In the genomic region with DNA sequence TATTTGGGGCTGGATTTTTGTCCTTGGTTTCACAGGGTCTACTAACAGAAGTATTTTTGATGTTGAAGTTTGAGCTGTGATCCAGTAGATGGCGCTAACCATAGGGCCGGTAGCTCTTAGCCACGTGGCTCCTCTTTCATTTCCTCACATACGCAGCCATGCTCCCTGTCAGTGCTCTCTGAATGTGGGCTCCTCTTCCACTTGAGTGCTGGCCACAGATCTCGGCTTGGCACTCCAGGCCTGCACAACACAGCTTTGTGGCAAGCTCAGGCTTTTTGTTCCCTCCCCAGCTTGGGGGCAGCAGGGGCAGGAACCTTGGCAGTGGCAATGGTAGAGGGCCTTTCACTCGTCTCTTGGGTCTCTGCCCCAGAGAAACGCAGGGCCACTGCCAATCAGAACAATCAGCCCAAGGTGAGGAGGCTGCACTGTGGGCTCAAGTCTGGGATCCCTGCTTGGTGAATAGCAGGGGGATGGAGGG, we compare ENCODE assay signal across 8 cellular contexts. TPM values are rescaled to one million over a fixed set of nuclear protein-coding genes. Genes with fewer than 3 reads are reported as not detected.
DNase-seq lines count a peak whose midpoint lies in the region; ATAC-seq, FAIRE-seq and TF ChIP-seq lines count a peak whose summit lies in the region.

No MANE protein-coding gene starts in this region.

- TF ChIP-seq CTCF in Calu3 (IDR thresholded peaks at IDR 0.05; ENCODE audit: unreplicated experiment): peak; percentile 64
- TF ChIP-seq CTCF in bronchial epithelial cell (IDR thresholded peaks at IDR 0.05; ENCODE audit: insufficient read depth, low read length, severe bottlenecking): peak; percentile 85
- peak; percentile 46 for TF ChIP-seq CTCF in lung (IDR thresholded peaks at IDR 0.05; ENCODE audit: control extremely low read depth, extremely low read depth)
- TF ChIP-seq CTCF in lower leg skin (IDR thresholded peaks at IDR 0.05): no peak

- no peak overlapping the region for H3K4me3 Mint-ChIP-seq in Calu3 (ENCODE audit: low read depth, unreplicated experiment)
- H3K4me3 Mint-ChIP-seq in activated T-helper 2 cell treated with anti-CD3 and anti-CD28 coated beads, Interferon-gamma antibody, Interleukin-2, Interleukin-4, amounts not matched to agents 10 μg/mL and 5 μg/mL and 100 μg/mL, durations not matched to agents 14 hours and 24 hours and 36 hours (ENCODE audit: low read depth): no peak overlapping the region

- no peak overlapping the region for H3K27ac Mint-ChIP-seq in Calu3 (ENCODE audit: unreplicated experiment)
- H3K27ac Mint-ChIP-seq in activated T-helper 2 cell treated with anti-CD3 and anti-CD28 coated beads, Interferon-gamma antibody, Interleukin-2, Interleukin-4, amounts not matched to agents 10 μg/mL and 5 μg/mL and 100 μg/mL, durations not matched to agents 14 hours and 24 hours and 36 hours: no peak overlapping the region

- ATAC-seq in GM18505 (IDR thresholded peaks at IDR 0.05; ENCODE audit: unreplicated experiment) (peak; percentile 73), HG03139 (IDR thresholded peaks at IDR 0.05; ENCODE audit: unreplicated experiment) (peak; percentile 80), lung (ENCODE audit: insufficient read depth, low FRiP score) (peak; percentile 70)

- H3K36me3 ChIP-seq in bronchial epithelial cell (ENCODE audit: control insufficient read depth, insufficient read depth, low read length): no peaks in the 10 kb centered on the region
- H3K36me3 ChIP-seq in lung (ENCODE audit: control insufficient read depth in 2 of 2, insufficient read depth in 2 of 2, low read length in 2 of 2): no peaks in the 10 kb centered on the region

- FAIRE-seq in bronchial epithelial cell (lab: Jason Lieb, UNC): no peak

- no peaks in the 10 kb centered on the region for H3K9me3 ChIP-seq in lung (ENCODE audit: control insufficient read depth in 2 of 2, insufficient read depth in 1 of 2, low read length in 1 of 2)

- H3K36me3 Mint-ChIP-seq in Calu3 (ENCODE audit: insufficient read depth, unreplicated experiment): no peaks in the 10 kb centered on the region
- H3K36me3 Mint-ChIP-seq in activated T-helper 2 cell treated with anti-CD3 and anti-CD28 coated beads, Interferon-gamma antibody, Interleukin-2, Interleukin-4, amounts not matched to agents 10 μg/mL and 5 μg/mL and 100 μg/mL, durations not matched to agents 14 hours and 24 hours and 36 hours (ENCODE audit: low read depth): no peaks in the 10 kb centered on the region

- no peaks in the 10 kb centered on the region for H3K9me3 Mint-ChIP-seq in Calu3 (ENCODE audit: low read depth, unreplicated experiment)
- H3K9me3 Mint-ChIP-seq in activated T-helper 2 cell treated with anti-CD3 and anti-CD28 coated beads, Interferon-gamma antibody, Interleukin-2, Interleukin-4, amounts not matched to agents 10 μg/mL and 5 μg/mL and 100 μg/mL, durations not matched to agents 14 hours and 24 hours and 36 hours: no peaks in the 10 kb centered on the region

- DNase-seq in Calu3 (peak; percentile 38), NOMO-1 treated with dmso at 0.1 percent for 144 hours (lab: John Stamatoyannopoulos, UW; ENCODE audit: unreplicated experiment) (peak; percentile 62), bronchial epithelial cell (ENCODE audit: low read depth) (peak; percentile 55), lung (ENCODE audit: low spot score) (no peak), lower leg skin (ENCODE audit: low spot score in 2 of 2) (no peak)
- no peak for DNase-seq in activated T-helper 2 cell treated with anti-CD3 and anti-CD28 coated beads, Interferon-gamma antibody, Interleukin-2, Interleukin-4, amounts not matched to agents 10 μg/mL and 5 μg/mL and 100 μg/mL, durations not matched to agents 14 hours and 24 hours and 36 hours (ENCODE audit: low spot score)

- no peaks in the 10 kb centered on the region for H3K4me1 ChIP-seq in lung (ENCODE audit: control insufficient read depth in 2 of 2, insufficient read depth in 2 of 2, low read length in 2 of 2)

- H3K27ac ChIP-seq in lung (ENCODE audit: low read depth in 1 of 2, low read length in 1 of 2): no peak overlapping the region

- TF ChIP-seq POLR2A in GM18505 (IDR thresholded peaks at IDR 0.05; ENCODE audit: borderline replicate concordance, extremely low read depth, insufficient read depth, insufficient read length): no peak
- TF ChIP-seq POLR2A in lower leg skin (IDR thresholded peaks at IDR 0.05): no peak

- CTCF ChIA-PET in Calu3 (lab: Charles Lee): interaction anchor here (0.8 to 1.6 kb wide), 8 partner anchors 10 to 117 kb away, joined by 3 to 14 read pairs (median 6); no protein-coding TSS in a partner anchor

- H3K4me1 Mint-ChIP-seq in Calu3 (ENCODE audit: low read depth, unreplicated experiment): peaks cover 7% of the 10 kb centered on the region
- H3K4me1 Mint-ChIP-seq in activated T-helper 2 cell treated with anti-CD3 and anti-CD28 coated beads, Interferon-gamma antibody, Interleukin-2, Interleukin-4, amounts not matched to agents 10 μg/mL and 5 μg/mL and 100 μg/mL, durations not matched to agents 14 hours and 24 hours and 36 hours (ENCODE audit: low read depth): peaks cover 16% of the 10 kb centered on the region

- H3K27me3 ChIP-seq in bronchial epithelial cell (ENCODE audit: control insufficient read depth, insufficient read depth, low read length) (no peaks in the 10 kb centered on the region), lung (ENCODE audit: control insufficient read depth, insufficient read depth) (no peaks in the 10 kb centered on the region)

- intact Hi-C loops in Calu3 (cut with micrococcal nuclease; ENCODE audit: unreplicated experiment): loop anchor here (1.0 to 10.0 kb wide), 2 partner anchors 115 to 268 kb away; no protein-coding TSS in a partner anchor
- intact Hi-C loops in lower leg skin (cut with DNase I; ENCODE audit: low total_unique reads): no loop called here
- intact Hi-C loops in activated T-helper 2 cell treated with anti-CD3 and anti-CD28 coated beads, Interferon-gamma antibody, Interleukin-2, Interleukin-4, amounts not matched to agents 10 μg/mL and 5 μg/mL and 100 μg/mL, durations not matched to agents 14 hours and 24 hours and 36 hours (cut with micrococcal nuclease): loop anchor here (1.0 kb wide), 1 partner anchor 115 kb away; no protein-coding TSS in a partner anchor

- 32 to 37% methylated on average over 7 of the region's 7 CpGs for WGBS in lung, 2 donors
- WGBS in lower leg skin, 2 donors: 37 to 39% methylated on average over 7 of the region's 7 CpGs

- peaks cover 32% of the 10 kb centered on the region for H3K27me3 Mint-ChIP-seq in Calu3 (ENCODE audit: unreplicated experiment)
- H3K27me3 Mint-ChIP-seq in activated T-helper 2 cell treated with anti-CD3 and anti-CD28 coated beads, Interferon-gamma antibody, Interleukin-2, Interleukin-4, amounts not matched to agents 10 μg/mL and 5 μg/mL and 100 μg/mL, durations not matched to agents 14 hours and 24 hours and 36 hours (ENCODE audit: low read depth): peaks cover 28% of the 10 kb centered on the region

- no TSS peak for BruUV-seq in Calu3 (replicated peaks; lab: Mats Ljungman, UMichigan)

- no peak overlapping the region for H3K4me3 ChIP-seq in bronchial epithelial cell (ENCODE audit: low read depth, low read length)
- no peak overlapping the region for H3K4me3 ChIP-seq in lung
- H3K4me3 ChIP-seq in lower leg skin (ENCODE audit: low read depth, poor library complexity, severe bottlenecking): no peak overlapping the region

RNA-seq across cellular contexts. Expression of gene DNAAF4, which starts 18.6 kb away (rescaled TPM):
- total RNA-seq in Calu3 (2022) (1.7 and 3.3 TPM in 2 replicates), bronchial epithelial cell (0.38 and 0.53 TPM in 2 replicates), lung (1 to 10 TPM; 9.1 to 9.9 TPM), lower leg skin (1 to 10 TPM in 1 of 4 donors, under 1 TPM in 3; 0.34 to 1.2 (median 0.49) TPM)
- polyA plus RNA-seq in lung: 1 to 10 TPM; 5.8 to 9.8 TPM
- total RNA-seq in activated T-helper 2 cell treated with anti-CD3 and anti-CD28 coated beads, Interferon-gamma antibody, Interleukin-2, Interleukin-4, amounts not matched to agents 10 μg/mL and 5 μg/mL and 100 μg/mL, durations not matched to agents 14 hours and 24 hours and 36 hours: 0.41 TPM in 1 of 2 replicates, not detected in the other

Comparison
In these comparisons a context has a peak if more than half of its experiments do, and no peak if none do; other contexts are left out.
1. DNase-seq: peak in Calu3 (single experiment), NOMO-1 treated with dmso at 0.1 percent for 144 hours (single experiment) and bronchial epithelial cell (single experiment); none in lung (single experiment), lower leg skin (0 of 2) and activated T-helper 2 cell treated with anti-CD3 and anti-CD28 coated beads, Interferon-gamma antibody, Interleukin-2, Interleukin-4, amounts not matched to agents 10 μg/mL and 5 μg/mL and 100 μg/mL, durations not matched to agents 14 hours and 24 hours and 36 hours (single experiment).
2. CTCF ChIP-seq: peak in Calu3 (single experiment), bronchial epithelial cell (single experiment) and lung (single experiment); none in lower leg skin (0 of 3).
3. Peak in every context shown above with its lines, with median percentiles within 50 percentile points of each other: ATAC-seq.